Comparison of ENCODE assay signal across 15 cellular contexts in the genomic region with DNA sequence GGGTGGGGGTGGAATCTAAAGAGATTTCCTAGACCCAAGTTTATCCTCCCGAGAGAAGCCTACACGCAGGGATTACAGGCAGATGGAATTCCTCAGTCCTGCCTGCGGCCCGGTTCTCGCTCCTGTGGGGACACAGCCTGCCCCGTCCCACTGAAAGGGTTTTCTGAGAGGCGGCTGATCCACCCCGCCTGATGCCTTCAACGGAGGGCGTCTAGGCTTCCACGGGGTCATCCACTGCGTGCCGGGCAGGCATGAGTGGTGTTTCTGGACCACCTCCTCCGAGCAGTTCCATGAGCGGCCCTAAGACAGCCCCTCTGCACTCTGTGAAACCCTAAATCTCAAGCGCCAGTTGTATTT.
"Had no signal": no experiment of that assay in that cellular context is flagged by ENCODE, and none has a peak within 500 bp of the region (broad histone marks: within the 10 kb centered on the region; RNA-seq: fewer than 3 reads in every experiment).

No MANE protein-coding gene starts in this region.

- H3K36me3 ChIP-seq: colonic mucosa had no signal

- H3K9me3 ChIP-seq: colonic mucosa, mucosa of descending colon had no signal

- H3K4me1 ChIP-seq: colonic mucosa had no signal

- H3K27ac ChIP-seq: colonic mucosa, epithelial cell of prostate had no signal

- H3K4me3 ChIP-seq: colonic mucosa, mucosa of descending colon had no signal

- DNase-seq: activated CD4-positive, alpha-beta memory T cell treated with anti-CD3 and anti-CD28 coated beads for 36 hours; activated CD4-positive, alpha-beta T cell treated with anti-CD3 and anti-CD28 coated beads for 1 hour; activated naive CD4-positive, alpha-beta T cell treated with Interleukin-2 at 50 U/mL for 16 hours; activated naive CD8-positive, alpha-beta T cell treated with anti-CD3 and anti-CD28 coated beads, Interleukin-2, amount 50 U/mL, for 24 hours; activated T-cell treated with anti-CD3 and anti-CD28 coated beads, Interleukin-2, amount 50 U/mL, for 48 hours; colonic mucosa; effector CD4-positive, alpha-beta T cell; mammary epithelial cell; natural killer cell; small intestine; substantia nigra; T-helper 9 cell had no signal

- ATAC-seq: activated naive CD8-positive, alpha-beta T cell treated with anti-CD3 and anti-CD28 coated beads, Interleukin-2, amount 50 U/mL, for 24 hours; mucosa of descending colon; natural killer cell; stimulated activated memory B cell treated with anti-CD40 and anti-IgM and Interleukin-4, amounts not matched to agents 10 μg/mL and 1 μg/mL and 100 μg/mL, for 72 hours had no signal

- H3K27me3 ChIP-seq: colonic mucosa had no signal
